In the genomic region with DNA sequence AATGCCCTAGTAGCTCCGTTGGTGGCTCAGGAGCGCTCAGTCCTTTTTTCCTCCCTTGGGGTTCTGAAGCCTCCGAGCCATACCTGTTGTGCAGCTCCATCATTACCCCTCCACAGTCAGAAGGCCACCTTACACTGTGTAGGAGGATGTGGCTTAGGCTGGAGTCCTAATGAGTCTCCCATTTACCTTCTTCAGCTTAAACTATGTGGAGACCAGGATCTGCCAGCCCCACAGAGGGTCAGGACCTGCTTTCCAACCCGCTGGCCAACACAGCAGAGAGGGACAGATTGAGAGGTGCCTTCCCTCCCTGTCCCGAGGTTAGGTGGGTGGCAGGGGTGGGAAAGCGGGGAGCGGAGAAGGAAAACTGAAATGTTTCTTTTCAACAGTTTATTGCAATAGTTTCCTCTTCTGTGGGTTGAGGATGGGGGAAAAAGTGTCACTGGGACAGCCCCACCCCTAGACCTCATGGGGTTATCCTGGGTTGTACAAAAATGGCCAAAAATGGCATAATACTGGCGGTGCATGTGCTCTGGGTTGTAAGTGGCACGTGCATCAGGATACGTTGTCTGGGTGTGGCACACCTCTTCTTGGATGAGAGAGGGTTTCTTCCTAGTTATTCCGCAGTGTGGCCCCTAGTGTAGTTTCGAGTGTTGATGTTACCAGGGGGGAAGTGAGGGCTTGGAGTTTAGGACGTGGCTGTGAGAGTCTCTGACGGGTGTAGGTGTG, we compare ENCODE assay signal across 14 cellular contexts. TPM values are rescaled to one million over a fixed set of nuclear protein-coding genes. Genes with fewer than 3 reads are reported as not detected.
A peak's percentile ranks its signal among the peaks of the same experiment; 100 is the strongest.
DNase-seq lines count a peak whose midpoint lies in the region; TF ChIP-seq lines count a peak whose summit lies in the region.
"Had no signal": no experiment of that assay in that cellular context is flagged by ENCODE, and none has a peak within 500 bp of the region (broad histone marks: within the 10 kb centered on the region; RNA-seq: fewer than 3 reads in every experiment).

No MANE protein-coding gene starts in this region.

- peaks cover 0 to 5% of the 10 kb centered on the region in 2 donors for H3K27me3 Mint-ChIP-seq in CD8-positive, alpha-beta memory T cell
- H3K27me3 Mint-ChIP-seq: activated B cell treated with CpG ODN at 0.5 μM for 24 hours had no signal

- peak overlapping the region; percentile 16 for H3K4me3 ChIP-seq in CD8-positive, alpha-beta memory T cell (ENCODE audit: low read length)
- H3K4me3 ChIP-seq in esophagus squamous epithelium (no peak overlapping the region), neutrophil (ENCODE audit: low read depth in 1 of 2, low read length in 1 of 2) (peak overlapping the region; percentile 49 to 56)

- POLR2A ChIA-PET in CD8-positive, alpha-beta memory T cell (lab: Charles Lee) = interaction anchor here (0.6 to 4.4 kb wide), 9 partner anchors 8 to 298 kb away, joined by 3 to 39 read pairs (median 6); no protein-coding TSS in a partner anchor

- H3K4me1 ChIP-seq in CD8-positive, alpha-beta memory T cell (ENCODE audit: insufficient read depth, low read length) = peaks cover 85% of the 10 kb centered on the region
- peaks cover 48 to 99% (median 65%) of the 10 kb centered on the region in 3 donors for H3K4me1 ChIP-seq in esophagus squamous epithelium
- H3K4me1 ChIP-seq in neutrophil (ENCODE audit: control insufficient read depth in 1 of 2, insufficient read depth in 1 of 2, low read depth in 1 of 2, low read length in 1 of 2) = peaks cover 74 to 79% of the 10 kb centered on the region in 2 experiments

- peak overlapping the region; percentile 76 to 89 (median 85) for H3K4me3 Mint-ChIP-seq in CD8-positive, alpha-beta memory T cell
- H3K4me3 Mint-ChIP-seq: activated B cell treated with CpG ODN at 0.5 μM for 24 hours had no signal

- CTCF ChIA-PET in CD8-positive, alpha-beta memory T cell (lab: Charles Lee) = interaction anchor here (1.0 to 7.3 kb wide), 7 partner anchors 11 to 41 kb away, joined by 3 to 96 read pairs (median 11); no protein-coding TSS in a partner anchor

- TF ChIP-seq POLR2A in esophagus squamous epithelium (IDR thresholded peaks at IDR 0.05) = no peak

- H3K27ac ChIP-seq in CD8-positive, alpha-beta memory T cell (ENCODE audit: low read depth, low read length) = peak overlapping the region; percentile 3
- H3K27ac ChIP-seq in esophagus squamous epithelium (peak overlapping the region; percentile 34 to 74 (median 70)), neutrophil (peak overlapping the region; percentile 96)

- peaks cover 11 to 38% (median 17%) of the 10 kb centered on the region in 3 donors for H3K36me3 Mint-ChIP-seq in CD8-positive, alpha-beta memory T cell

- H3K9me3 Mint-ChIP-seq in CD8-positive, alpha-beta memory T cell = no peaks in the 10 kb centered on the region
- H3K9me3 Mint-ChIP-seq: activated B cell treated with CpG ODN at 0.5 μM for 24 hours had no signal

- DNase-seq in CD8-positive, alpha-beta memory T cell = no peak
- peak; percentile 20 for DNase-seq in SKM-1 treated with dmso at 0.1 percent for 144 hours (lab: John Stamatoyannopoulos, UW; ENCODE audit: unreplicated experiment)
- DNase-seq in esophagus squamous epithelium (lab: John Stamatoyannopoulos, UW) = no peak
- no peak for DNase-seq in NK-92 treated with Interleukin-12 subunit alpha and Interleukin-12 subunit beta, amount 100 ng/mL, for 24 hours (lab: John Stamatoyannopoulos, UW)
- no peak for DNase-seq in GDM1 (lab: John Stamatoyannopoulos, UW)
- no peak for DNase-seq in NCI-H524 (lab: John Stamatoyannopoulos, UW)
- DNase-seq in hypothalamus (lab: John Stamatoyannopoulos, UW) = no peak
- DNase-seq: activated B cell treated with CpG ODN at 0.5 μM for 24 hours, DMS153, foreskin fibroblast, NCI-H748 treated with DMSO at 0.1 percent for 48 hours had no signal

- peaks cover 11% of the 10 kb centered on the region for H3K36me3 ChIP-seq in CD8-positive, alpha-beta memory T cell (ENCODE audit: insufficient read depth, low read length)
- peaks cover 11 to 64% (median 14%) of the 10 kb centered on the region in 3 donors for H3K36me3 ChIP-seq in esophagus squamous epithelium
- H3K36me3 ChIP-seq in neutrophil = peaks cover 12% of the 10 kb centered on the region

- peaks cover 86 to 99% (median 98%) of the 10 kb centered on the region in 3 donors for H3K4me1 Mint-ChIP-seq in CD8-positive, alpha-beta memory T cell

- H3K27me3 ChIP-seq in CD8-positive, alpha-beta memory T cell (ENCODE audit: insufficient read depth, low read length, poor library complexity, severe bottlenecking) = no peaks in the 10 kb centered on the region
- no peaks in the 10 kb centered on the region for H3K27me3 ChIP-seq in esophagus squamous epithelium
- H3K27me3 ChIP-seq in neutrophil = no peaks in the 10 kb centered on the region

- WGBS in esophagus squamous epithelium, 2 donors = 74 to 81% methylated on average over 12 to 13 of the region's 14 CpGs

- H3K27ac Mint-ChIP-seq in CD8-positive, alpha-beta memory T cell = peak overlapping the region; percentile 88 to 99 (median 96)
- H3K27ac Mint-ChIP-seq: activated B cell treated with CpG ODN at 0.5 μM for 24 hours had no signal

- no peaks in the 10 kb centered on the region for H3K9me3 ChIP-seq in CD8-positive, alpha-beta memory T cell (ENCODE audit: low read length)
- H3K9me3 ChIP-seq in esophagus squamous epithelium (no peaks in the 10 kb centered on the region), neutrophil (no peaks in the 10 kb centered on the region)

- TF ChIP-seq CTCF in esophagus squamous epithelium (IDR thresholded peaks at IDR 0.05) = no peak
- TF ChIP-seq CTCF in neutrophil (IDR thresholded peaks at IDR 0.05) = no peak

- intact Hi-C loops in esophagus squamous epithelium (cut with DNase I) = no loop called here

RNA-seq across cellular contexts. Expression of gene TSPAN14, which starts 31.5 kb away (rescaled TPM):
- 10 to 100 TPM; 46.1 to 46.8 TPM for total RNA-seq in CD8-positive, alpha-beta memory T cell
- polyA plus RNA-seq in CD8-positive, alpha-beta memory T cell = 220 TPM
- 100 to 1,000 TPM in 2 of 4 donors, 10 to 100 TPM in 2; 66.4 to 118 (median 89.8) TPM for total RNA-seq in esophagus squamous epithelium

RNA-seq across cellular contexts. Expression of gene SH2D4B, which starts 52.1 kb away (rescaled TPM):
- under 1 TPM; 0.11 to 0.13 TPM for total RNA-seq in CD8-positive, alpha-beta memory T cell
- not detected for polyA plus RNA-seq in CD8-positive, alpha-beta memory T cell
- under 1 TPM in 1 of 4 donors, not detected in 3; 0.13 TPM for total RNA-seq in esophagus squamous epithelium
- total RNA-seq: activated B cell treated with CpG ODN at 0.5 μM for 24 hours, MCF 10A had no signal
- polyA plus RNA-seq: urinary bladder had no signal

Comparison
In these comparisons a context has a peak if more than half of its experiments do, and no peak if none do; other contexts are left out.
1. H3K27ac ChIP-seq: peak in every context shown above with its lines; median percentile 96 in neutrophil; 70 in esophagus squamous epithelium; 3 in CD8-positive, alpha-beta memory T cell.
2. H3K4me3 ChIP-seq: peak in CD8-positive, alpha-beta memory T cell (single experiment) and neutrophil (2 of 2); none in esophagus squamous epithelium (0 of 4).